27 cellular contexts compared by ENCODE assay signal in the genomic region with DNA sequence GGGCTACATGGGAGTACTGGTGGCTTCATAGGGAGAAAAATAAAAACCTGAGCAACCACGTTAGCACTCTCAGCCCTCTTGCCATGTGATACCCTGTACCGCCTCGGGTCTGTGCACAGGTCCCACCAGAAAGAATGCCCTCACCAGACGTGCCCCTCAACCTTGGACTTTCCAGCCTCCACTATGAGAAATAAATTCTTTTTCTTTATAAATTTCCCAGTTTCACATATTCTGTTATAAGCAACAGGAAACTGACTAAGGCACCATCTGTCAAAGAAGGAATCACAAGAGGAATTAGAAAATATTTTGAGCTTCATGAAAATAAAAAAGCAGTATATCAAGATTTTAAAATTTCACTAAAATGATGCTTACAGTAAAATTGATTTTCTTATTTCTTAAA.
"Had no signal": no experiment of that assay in that cellular context is flagged by ENCODE, and none has a peak within 500 bp of the region (broad histone marks: within the 10 kb centered on the region; RNA-seq: fewer than 3 reads in every experiment).

No MANE protein-coding gene starts in this region.

- H3K27ac ChIP-seq: left lung, lower lobe of right lung, ovary, skin epidermis, suprapubic skin, tibial artery, upper lobe of right lung had no signal

- H3K9me3 Mint-ChIP-seq: nephron, neural crest cell had no signal

- DNase-seq: hypothalamus; immature natural killer cell; kidney; left colon; left lung; lower lobe of right lung; mesenchymal stem cell; naive thymus-derived CD8-positive, alpha-beta T cell; occipital lobe; ovary; retina; right cardiac atrium; stimulated activated CD4-positive, alpha-beta T cell treated with anti-CD3 and anti-CD28 coated beads, Interleukin-12 subunit alpha, Interleukin-12 subunit beta, amount 100 ng/mL, for 4 hours; stimulated activated CD4-positive, alpha-beta T cell treated with anti-CD3 and anti-CD28 coated beads, Interleukin-15, amount 100 ng/mL, for 24 hours; stimulated activated CD4-positive, alpha-beta T cell treated with anti-CD3 and anti-CD28 coated beads, Interleukin-2, amount 100 ng/mL, for 24 hours; stimulated activated CD4-positive, alpha-beta T cell treated with anti-CD3 and anti-CD28 coated beads, Interleukin-4, amount 100 ng/mL, for 1 hour; stimulated activated naive CD4-positive, alpha-beta T cell; tibial artery; trophoblast cell; upper lobe of right lung had no signal

- H3K27ac Mint-ChIP-seq: immature natural killer cell; naive thymus-derived CD8-positive, alpha-beta T cell; nephron; progenitor cell of endocrine pancreas; stimulated activated naive CD8-positive, alpha-beta T cell treated with anti-CD3 and anti-CD28 coated beads, Interleukin-15, Interleukin-2, amounts not matched to agents 100 ng/mL and 50 ng/mL, for 24 hours had no signal

- H3K4me1 Mint-ChIP-seq: immature natural killer cell; naive thymus-derived CD8-positive, alpha-beta T cell; neural crest cell had no signal

- H3K4me3 Mint-ChIP-seq: immature natural killer cell; naive thymus-derived CD8-positive, alpha-beta T cell; nephron; neural crest cell; stimulated activated naive CD8-positive, alpha-beta T cell treated with anti-CD3 and anti-CD28 coated beads, Interleukin-15, Interleukin-2, amounts not matched to agents 100 ng/mL and 50 ng/mL, for 24 hours had no signal

- H3K36me3 Mint-ChIP-seq: immature natural killer cell; naive thymus-derived CD8-positive, alpha-beta T cell had no signal

- ATAC-seq: left colon; left lung; lower lobe of right lung; naive thymus-derived CD8-positive, alpha-beta T cell; right cardiac atrium; sciatic nerve; upper lobe of right lung had no signal

- H3K27me3 Mint-ChIP-seq: naive thymus-derived CD8-positive, alpha-beta T cell; progenitor cell of endocrine pancreas; stimulated activated naive CD8-positive, alpha-beta T cell treated with anti-CD3 and anti-CD28 coated beads, Interleukin-15, Interleukin-2, amounts not matched to agents 100 ng/mL and 50 ng/mL, for 24 hours had no signal
